Comparison of ENCODE assay signal across 10 cellular contexts in genomic region chr1:118223426-118223825, GRCh38. TPM values are rescaled to one million over a fixed set of nuclear protein-coding genes. Genes with fewer than 3 reads are reported as not detected.
DNase-seq lines count a peak whose midpoint lies in the region; ATAC-seq and TF ChIP-seq lines count a peak whose summit lies in the region.
"Had no signal": no experiment of that assay in that cellular context is flagged by ENCODE, and none has a peak within 500 bp of the region (broad histone marks: within the 10 kb centered on the region; RNA-seq: fewer than 3 reads in every experiment).

No MANE protein-coding gene starts in this region.

- H3K27me3 Mint-ChIP-seq in Caco-2 (ENCODE audit: insufficient read depth, unreplicated experiment) (no peaks in the 10 kb centered on the region), brain (peaks cover 7% of the 10 kb centered on the region), T-helper 17 cell (no peaks in the 10 kb centered on the region)
- H3K27me3 Mint-ChIP-seq: IgD-negative memory B cell had no signal

- no peaks in the 10 kb centered on the region for H3K4me1 ChIP-seq in Caco-2

- ATAC-seq in HG03354 (IDR thresholded peaks at IDR 0.05; ENCODE audit: poor library complexity, severe bottlenecking, unreplicated experiment) (no peak), GM21390 (IDR thresholded peaks at IDR 0.05; ENCODE audit: unreplicated experiment) (no peak), T-helper 17 cell (no peak)
- ATAC-seq in activated naive CD4-positive, alpha-beta T cell treated with anti-CD3 and anti-CD28 coated beads, Interleukin-2, amount 50 U/mL, for 72 hours: no peak

- H3K36me3 Mint-ChIP-seq in Caco-2 (ENCODE audit: insufficient read depth, unreplicated experiment) (no peaks in the 10 kb centered on the region), brain (no peaks in the 10 kb centered on the region), T-helper 17 cell (ENCODE audit: low read depth) (no peaks in the 10 kb centered on the region)
- no peaks in the 10 kb centered on the region for H3K36me3 Mint-ChIP-seq in activated naive CD4-positive, alpha-beta T cell treated with anti-CD3 and anti-CD28 coated beads, Interleukin-2, amount 50 U/mL, for 72 hours
- H3K36me3 Mint-ChIP-seq: IgD-negative memory B cell had no signal

- peak; percentile 25 to 38 for TF ChIP-seq CTCF in Caco-2 (IDR thresholded peaks at IDR 0.05; ENCODE audit: insufficient read depth in 1 of 2, low read depth in 1 of 2, low read length in 1 of 2, severe bottlenecking in 1 of 2, unreplicated experiment in 1 of 2)
- TF ChIP-seq CTCF in brain (conservative IDR thresholded peaks at IDR 0.05): peak; percentile 51 to 52

- no peaks in the 10 kb centered on the region for H3K36me3 ChIP-seq in Caco-2 (ENCODE audit: control insufficient read depth, insufficient read depth, low read length)

- H3K4me1 Mint-ChIP-seq in Caco-2 (ENCODE audit: low read depth, unreplicated experiment) (no peaks in the 10 kb centered on the region), brain (no peaks in the 10 kb centered on the region), T-helper 17 cell (no peaks in the 10 kb centered on the region)
- H3K4me1 Mint-ChIP-seq: IgD-negative memory B cell had no signal

- H3K27ac Mint-ChIP-seq in Caco-2 (ENCODE audit: unreplicated experiment) (no peak overlapping the region), brain (no peak overlapping the region), T-helper 17 cell (no peak overlapping the region)
- H3K27ac Mint-ChIP-seq in activated naive CD4-positive, alpha-beta T cell treated with anti-CD3 and anti-CD28 coated beads, Interleukin-2, amount 50 U/mL, for 72 hours: no peak overlapping the region
- H3K27ac Mint-ChIP-seq: IgD-negative memory B cell had no signal

- intact Hi-C loops in Caco-2 (cut with micrococcal nuclease; ENCODE audit: unreplicated experiment): loop anchor here (1.0 kb wide), 1 partner anchor 493 kb away; no protein-coding TSS in a partner anchor

- BruUV-seq in Caco-2 (replicated peaks; lab: Mats Ljungman, UMichigan): no TSS peak

- POLR2A ChIA-PET in Caco-2 (lab: Charles Lee): no interaction called here

- no peak overlapping the region for H3K4me3 ChIP-seq in Caco-2 (ENCODE audit: low read depth, low read length)

- no peaks in the 10 kb centered on the region for H3K27me3 ChIP-seq in Caco-2 (replicated peaks; ENCODE audit: control insufficient read depth, insufficient read depth, low read length)

- CTCF ChIA-PET in Caco-2 (lab: Charles Lee): interaction anchor here (0.8 kb wide), 1 partner anchor 24 kb away, joined by 3 read pairs; no protein-coding TSS in a partner anchor

- no peaks in the 10 kb centered on the region for H3K9me3 Mint-ChIP-seq in Caco-2 (ENCODE audit: unreplicated experiment)
- H3K9me3 Mint-ChIP-seq in brain: peaks cover 0 to 4% (median 0%) of the 10 kb centered on the region in 5 experiments
- peaks cover 0 to 3% of the 10 kb centered on the region in 2 donors for H3K9me3 Mint-ChIP-seq in activated naive CD4-positive, alpha-beta T cell treated with anti-CD3 and anti-CD28 coated beads, Interleukin-2, amount 50 U/mL, for 72 hours

- DNase-seq in Caco-2 (peak in 1 of 2 experiments; percentile 44), HuH-7 (ENCODE audit: low spot score) (peak; percentile 1), medulla oblongata (ENCODE audit: extremely low spot score) (peak; percentile 40), T-helper 17 cell (no peak)
- DNase-seq in activated naive CD4-positive, alpha-beta T cell treated with anti-CD3 and anti-CD28 coated beads, Interleukin-2, amount 50 U/mL, for 72 hours (ENCODE audit: low spot score in 2 of 2): no peak
- DNase-seq: activated CD8-positive, alpha-beta memory T cell treated with anti-CD3 and anti-CD28 coated beads for 24 hours had no signal

- no peaks in the 10 kb centered on the region for H3K9me3 ChIP-seq in Caco-2
- no peaks in the 10 kb centered on the region for H3K9me3 ChIP-seq in T-helper 17 cell (ENCODE audit: control insufficient read depth, low read length, poor library complexity, severe bottlenecking)

- H3K4me3 Mint-ChIP-seq in Caco-2 (ENCODE audit: unreplicated experiment) (no peak overlapping the region), brain (no peak overlapping the region), T-helper 17 cell (no peak overlapping the region)
- H3K4me3 Mint-ChIP-seq: IgD-negative memory B cell had no signal

RNA-seq across cellular contexts. Expression of gene SPAG17, which starts 38.4 kb away (rescaled TPM):
- not detected in 2 replicates for total RNA-seq in Caco-2 (2022)
- polyA plus RNA-seq in brain (ENCODE audit: insufficient read depth, low read depth, low replicate concordance): not detected
- total RNA-seq in activated naive CD4-positive, alpha-beta T cell treated with anti-CD3 and anti-CD28 coated beads, Interleukin-2, amount 50 U/mL, for 72 hours: not detected
- not detected for total RNA-seq in T-helper 17 cell
- polyA plus RNA-seq: IgD-negative memory B cell had no signal

Comparison
In these comparisons a context has a peak if more than half of its experiments do, and no peak if none do; other contexts are left out.
1. DNase-seq: peak in HuH-7 (single experiment) and medulla oblongata (single experiment); none in activated naive CD4-positive, alpha-beta T cell treated with anti-CD3 and anti-CD28 coated beads, Interleukin-2, amount 50 U/mL, for 72 hours (0 of 2) and T-helper 17 cell (0 of 3).